In the genomic region with DNA sequence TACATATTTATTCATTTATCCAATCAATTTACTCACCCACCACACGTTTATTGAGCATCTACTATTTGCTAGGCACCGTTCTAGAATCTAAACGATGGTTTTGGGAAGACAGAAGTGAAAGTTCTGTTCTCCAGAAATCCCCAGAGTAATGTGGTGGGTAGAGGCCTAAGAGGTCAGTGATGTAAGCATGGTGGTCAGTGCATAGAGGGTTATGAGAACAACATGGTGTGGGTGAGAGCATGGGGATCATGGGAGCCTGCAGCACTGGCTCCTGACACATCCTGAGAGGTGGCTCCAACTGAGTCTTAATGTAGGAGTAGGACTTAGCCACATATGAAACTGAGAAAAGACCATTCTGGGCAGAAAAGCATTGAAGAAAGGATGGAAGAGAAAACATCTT, we compare ENCODE assay signal across 22 cellular contexts.
"Had no signal": no experiment of that assay in that cellular context is flagged by ENCODE, and none has a peak within 500 bp of the region (broad histone marks: within the 10 kb centered on the region; RNA-seq: fewer than 3 reads in every experiment).

No MANE protein-coding gene starts in this region.

- H3K4me3 Mint-ChIP-seq: activated CD4-positive, alpha-beta T cell treated with anti-CD3 and anti-CD28 coated beads, Interleukin-2, amount 10 ng/mL, durations not matched to agents 24 days and 14 days; activated CD8-positive, alpha-beta memory T cell treated with anti-CD3 and anti-CD28 coated beads, Interleukin-2, amount 10 ng/mL, durations not matched to agents 7 days and 5 days; activated naive CD4-positive, alpha-beta T cell treated with anti-CD3 and anti-CD28 coated beads, Interleukin-2, amount 10 ng/mL, durations not matched to agents 7 days and 5 days; activated naive CD8-positive, alpha-beta T cell treated with anti-CD3 and anti-CD28 coated beads for 36 hours; activated T-cell treated with anti-CD3 and anti-CD28 coated beads, Interleukin-2, amount 50 U/mL, for 24 hours; activated T-helper 1 cell treated with anti-CD3 and anti-CD28 coated beads, Interleukin-12 subunit alpha, Interleukin-12 subunit beta, Interleukin-2, Interleukin-4 antibody, amounts not matched to agents 30 ng/mL and 10 ng/mL and 1 ng/mL, durations not matched to agents 14 hours and 24 hours and 36 hours; WTC11 had no signal

- DNase-seq: activated CD4-positive, alpha-beta T cell treated with anti-CD3 and anti-CD28 coated beads, Interleukin-2, amount 10 ng/mL, durations not matched to agents 24 days and 14 days; activated CD4-positive, alpha-beta T cell treated with anti-CD3 and anti-CD28 coated beads, Interleukin-2, amount 50 U/mL, for 48 hours; activated CD4-positive, CD25-positive, alpha-beta regulatory T cell treated with anti-CD3 and anti-CD28 coated beads, Interleukin-2, amount 50 U/mL, for 72 hours; activated CD8-positive, alpha-beta memory T cell treated with anti-CD3 and anti-CD28 coated beads, Interleukin-2, amount 10 ng/mL, durations not matched to agents 7 days and 5 days; activated gamma-delta T cell; activated naive CD4-positive, alpha-beta T cell treated with anti-CD3 and anti-CD28 coated beads, Interleukin-2, amount 10 ng/mL, durations not matched to agents 7 days and 5 days; activated naive CD8-positive, alpha-beta T cell treated with anti-CD3 and anti-CD28 coated beads for 36 hours; activated T-cell treated with anti-CD3 and anti-CD28 coated beads, Interleukin-2, amount 50 U/mL, for 24 hours; brain microvascular endothelial cell; Kasumi-1; NCI-H1105 treated with DMSO at 0.1 percent for 48 hours; NCI-H1436 treated with DMSO at 0.1 percent for 48 hours; NCI-H187; NCI-H2081; NCI-H446; NCI-H524; Peyer's patch; Right ventricle myocardium superior; SJCRH30; SK-N-SH had no signal

- H3K27me3 Mint-ChIP-seq: activated naive CD8-positive, alpha-beta T cell treated with anti-CD3 and anti-CD28 coated beads for 36 hours had no signal

- H3K36me3 Mint-ChIP-seq: activated CD8-positive, alpha-beta memory T cell treated with anti-CD3 and anti-CD28 coated beads, Interleukin-2, amount 10 ng/mL, durations not matched to agents 7 days and 5 days; activated naive CD4-positive, alpha-beta T cell treated with anti-CD3 and anti-CD28 coated beads, Interleukin-2, amount 10 ng/mL, durations not matched to agents 7 days and 5 days; activated naive CD8-positive, alpha-beta T cell treated with anti-CD3 and anti-CD28 coated beads for 36 hours; WTC11 had no signal

- H3K27ac Mint-ChIP-seq: activated CD4-positive, alpha-beta T cell treated with anti-CD3 and anti-CD28 coated beads, Interleukin-2, amount 10 ng/mL, durations not matched to agents 24 days and 14 days; activated CD8-positive, alpha-beta memory T cell treated with anti-CD3 and anti-CD28 coated beads, Interleukin-2, amount 10 ng/mL, durations not matched to agents 7 days and 5 days; activated naive CD4-positive, alpha-beta T cell treated with anti-CD3 and anti-CD28 coated beads, Interleukin-2, amount 10 ng/mL, durations not matched to agents 7 days and 5 days; activated naive CD8-positive, alpha-beta T cell treated with anti-CD3 and anti-CD28 coated beads for 36 hours; activated T-cell treated with anti-CD3 and anti-CD28 coated beads, Interleukin-2, amount 50 U/mL, for 24 hours; activated T-helper 1 cell treated with anti-CD3 and anti-CD28 coated beads, Interleukin-12 subunit alpha, Interleukin-12 subunit beta, Interleukin-2, Interleukin-4 antibody, amounts not matched to agents 30 ng/mL and 10 ng/mL and 1 ng/mL, durations not matched to agents 14 hours and 24 hours and 36 hours; WTC11 had no signal

- H3K4me1 Mint-ChIP-seq: activated CD4-positive, alpha-beta T cell treated with anti-CD3 and anti-CD28 coated beads, Interleukin-2, amount 10 ng/mL, durations not matched to agents 24 days and 14 days; activated CD8-positive, alpha-beta memory T cell treated with anti-CD3 and anti-CD28 coated beads, Interleukin-2, amount 10 ng/mL, durations not matched to agents 7 days and 5 days; activated naive CD4-positive, alpha-beta T cell treated with anti-CD3 and anti-CD28 coated beads, Interleukin-2, amount 10 ng/mL, durations not matched to agents 7 days and 5 days; activated naive CD8-positive, alpha-beta T cell treated with anti-CD3 and anti-CD28 coated beads for 36 hours; WTC11 had no signal

- ATAC-seq: activated CD8-positive, alpha-beta memory T cell treated with anti-CD3 and anti-CD28 coated beads, Interleukin-2, amount 10 ng/mL, durations not matched to agents 7 days and 5 days; WTC11 had no signal

- H3K9me3 Mint-ChIP-seq: activated CD4-positive, alpha-beta T cell treated with anti-CD3 and anti-CD28 coated beads, Interleukin-2, amount 10 ng/mL, durations not matched to agents 24 days and 14 days; activated naive CD4-positive, alpha-beta T cell treated with anti-CD3 and anti-CD28 coated beads, Interleukin-2, amount 10 ng/mL, durations not matched to agents 7 days and 5 days; activated naive CD8-positive, alpha-beta T cell treated with anti-CD3 and anti-CD28 coated beads for 36 hours; activated T-cell treated with anti-CD3 and anti-CD28 coated beads, Interleukin-2, amount 50 U/mL, for 24 hours; activated T-helper 1 cell treated with anti-CD3 and anti-CD28 coated beads, Interleukin-12 subunit alpha, Interleukin-12 subunit beta, Interleukin-2, Interleukin-4 antibody, amounts not matched to agents 30 ng/mL and 10 ng/mL and 1 ng/mL, durations not matched to agents 14 hours and 24 hours and 36 hours had no signal
